12 cellular contexts compared by ENCODE assay signal in the genomic region with DNA sequence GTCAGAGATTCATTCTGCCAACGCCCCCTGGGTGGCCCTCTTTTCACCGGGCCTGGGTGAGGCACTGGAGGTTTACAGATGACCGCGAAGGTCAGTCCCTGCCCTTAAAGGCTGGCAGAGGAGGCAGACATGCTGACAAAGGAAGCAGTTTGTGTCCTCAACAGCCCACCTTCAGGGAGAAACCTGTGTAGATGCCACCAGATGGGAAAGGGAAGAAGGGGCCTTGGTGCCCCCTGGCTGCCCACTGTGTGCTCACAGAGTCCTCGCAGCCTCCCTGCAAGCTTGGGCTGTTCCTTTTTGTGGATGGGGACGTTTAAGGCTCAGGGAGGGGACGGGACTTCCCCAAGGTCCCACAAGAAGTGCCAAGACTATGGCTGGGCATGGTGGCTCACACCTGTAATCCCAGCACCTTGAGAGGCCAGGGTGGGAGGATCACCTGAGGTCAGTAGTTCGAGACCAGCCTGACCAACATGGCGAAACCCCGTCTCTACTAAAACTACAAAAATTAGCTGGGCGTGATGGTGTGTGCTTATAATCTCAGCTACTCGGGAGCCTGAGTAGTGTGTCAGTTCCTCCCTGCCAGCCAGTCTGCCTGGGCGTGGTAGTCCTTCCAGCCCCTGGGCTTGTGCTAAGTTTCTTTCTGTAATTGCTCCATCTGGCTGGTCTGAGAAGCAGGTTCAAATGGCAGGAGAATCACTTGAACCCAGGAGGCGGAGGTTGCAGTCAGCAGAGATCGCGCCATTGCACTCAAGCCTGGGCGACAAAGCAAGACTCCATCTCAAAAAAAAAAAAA. TPM values are rescaled to one million over a fixed set of nuclear protein-coding genes. Genes with fewer than 3 reads are reported as not detected.
DNase-seq lines count a peak whose midpoint lies in the region; ATAC-seq, FAIRE-seq and TF ChIP-seq lines count a peak whose summit lies in the region.
"Had no signal": no experiment of that assay in that cellular context is flagged by ENCODE, and none has a peak within 500 bp of the region (broad histone marks: within the 10 kb centered on the region; RNA-seq: fewer than 3 reads in every experiment).

No MANE protein-coding gene starts in this region.

- H3K4me3 ChIP-seq in Caco-2 (ENCODE audit: low read depth, low read length), result no peak overlapping the region
- H3K4me3 ChIP-seq in bronchial epithelial cell (ENCODE audit: low read depth, low read length), result no peak overlapping the region
- no peak overlapping the region for H3K4me3 ChIP-seq in hepatocyte
- H3K4me3 ChIP-seq: K562 had no signal

- DNase-seq in Caco-2 (no peak), NCI-H69 (lab: John Stamatoyannopoulos, UW) (peak; percentile 33), bronchial epithelial cell (ENCODE audit: low read depth) (peak; percentile 18), natural killer cell (no peak), SW480 (ENCODE audit: low spot score) (no peak), NCI-H526 (lab: John Stamatoyannopoulos, UW) (no peak), hepatocyte (ENCODE audit: low spot score) (no peak)
- DNase-seq: aorta, NCI-H226 had no signal

- peaks cover 62% of the 10 kb centered on the region for H3K79me2 ChIP-seq in hepatocyte

- no TSS peak for BruUV-seq in Caco-2 (replicated peaks; lab: Mats Ljungman, UMichigan)

- CTCF ChIA-PET in Caco-2 (lab: Charles Lee), result no interaction called here

- no peak overlapping the region for H3K27ac ChIP-seq in hepatocyte

- POLR2A ChIA-PET in Caco-2 (lab: Charles Lee), result no interaction called here

- H3K27me3 ChIP-seq in Caco-2 (replicated peaks; ENCODE audit: control insufficient read depth, insufficient read depth, low read length) (no peaks in the 10 kb centered on the region), bronchial epithelial cell (ENCODE audit: control insufficient read depth, insufficient read depth, low read length) (no peaks in the 10 kb centered on the region), hepatocyte (no peaks in the 10 kb centered on the region)

- H3K4me2 ChIP-seq in hepatocyte, result no peak overlapping the region

- ATAC-seq in natural killer cell (no peak), GM21526 (IDR thresholded peaks at IDR 0.05; ENCODE audit: low FRiP score, unreplicated experiment) (no peak)
- ATAC-seq: K562 had no signal

- H3K36me3 ChIP-seq in Caco-2 (ENCODE audit: control insufficient read depth, insufficient read depth, low read length) (peaks cover 2% of the 10 kb centered on the region), bronchial epithelial cell (ENCODE audit: control insufficient read depth, insufficient read depth, low read length) (no peaks in the 10 kb centered on the region), hepatocyte (replicated peaks; ENCODE audit: insufficient read depth, low read depth) (no peaks in the 10 kb centered on the region)

- TF ChIP-seq CTCF in Caco-2 (IDR thresholded peaks at IDR 0.05; ENCODE audit: insufficient read depth in 1 of 2, low read depth in 1 of 2, low read length in 1 of 2, severe bottlenecking in 1 of 2, unreplicated experiment in 1 of 2) (no peak), bronchial epithelial cell (IDR thresholded peaks at IDR 0.05; ENCODE audit: insufficient read depth, low read length, severe bottlenecking) (no peak), natural killer cell (IDR thresholded peaks at IDR 0.05) (no peak), hepatocyte (IDR thresholded peaks at IDR 0.05; ENCODE audit: poor library complexity) (no peak)

- intact Hi-C loops in Caco-2 (cut with micrococcal nuclease; ENCODE audit: unreplicated experiment), result no loop called here
- intact Hi-C loops in natural killer cell (cut with micrococcal nuclease), result no loop called here

- no peaks in the 10 kb centered on the region for H3K4me1 Mint-ChIP-seq in Caco-2 (ENCODE audit: low read depth, unreplicated experiment)
- peaks cover 51 to 55% of the 10 kb centered on the region in 2 donors for H3K4me1 Mint-ChIP-seq in natural killer cell

- no peaks in the 10 kb centered on the region for H3K9me2 ChIP-seq in hepatocyte (replicated peaks; ENCODE audit: insufficient read depth)

- H3K4me3 Mint-ChIP-seq in Caco-2 (ENCODE audit: unreplicated experiment) (no peak overlapping the region), natural killer cell (peak overlapping the region; percentile 43)

- H3K9me3 ChIP-seq in Caco-2 (no peaks in the 10 kb centered on the region), hepatocyte (ENCODE audit: low read depth) (no peaks in the 10 kb centered on the region)

- H3K27ac Mint-ChIP-seq in Caco-2 (ENCODE audit: unreplicated experiment) (peak overlapping the region; percentile 4), natural killer cell (peak overlapping the region; percentile 67 to 82)

- 92% methylated on average over 17 of the region's 17 CpGs for WGBS in hepatocyte (ENCODE audit: low lambda C conversion rate, missing lambda C conversion rate)

- H3K36me3 Mint-ChIP-seq in Caco-2 (ENCODE audit: insufficient read depth, unreplicated experiment) (peaks cover 24% of the 10 kb centered on the region), natural killer cell (no peaks in the 10 kb centered on the region)

- H2AFZ ChIP-seq in hepatocyte, result no peak overlapping the region

- H3K9me3 Mint-ChIP-seq in Caco-2 (ENCODE audit: unreplicated experiment), result no peaks in the 10 kb centered on the region
- no peaks in the 10 kb centered on the region for H3K9me3 Mint-ChIP-seq in natural killer cell

- H3K4me1 ChIP-seq in Caco-2 (peaks cover 15% of the 10 kb centered on the region), hepatocyte (ENCODE audit: insufficient read depth) (peaks cover 5% of the 10 kb centered on the region)

- FAIRE-seq in bronchial epithelial cell (lab: Jason Lieb, UNC), result no peak
- FAIRE-seq: K562, urothelium cell line had no signal

- H3K27me3 Mint-ChIP-seq in Caco-2 (ENCODE audit: insufficient read depth, unreplicated experiment) (no peaks in the 10 kb centered on the region), natural killer cell (ENCODE audit: low read depth in 2 of 2) (no peaks in the 10 kb centered on the region)

- peaks cover 23% of the 10 kb centered on the region for H4K20me1 ChIP-seq in hepatocyte (ENCODE audit: insufficient read depth, poor library complexity, severe bottlenecking)

RNA-seq across cellular contexts. Expression of a gene that starts 36.2 kb away (rescaled TPM):
- total RNA-seq in Caco-2 (2022) (56.6 and 66.6 TPM in 2 replicates), bronchial epithelial cell (8.4 and 14.7 TPM in 2 replicates), natural killer cell (10 to 100 TPM; 25.0 to 34.9 (median 33.0) TPM), hepatocyte (33.5 and 35.7 TPM in 2 replicates)
- 41.6 and 44.7 TPM in 2 replicates for polyA plus RNA-seq in hepatocyte

Comparison
In these comparisons a context has a peak if more than half of its experiments do, and no peak if none do; other contexts are left out.
1. DNase-seq: peak in NCI-H69 (single experiment) and bronchial epithelial cell (single experiment); none in Caco-2 (0 of 2), natural killer cell (single experiment), SW480 (single experiment), NCI-H526 (0 of 2) and hepatocyte (single experiment).